8 cellular contexts compared by ENCODE assay signal in the genomic region with DNA sequence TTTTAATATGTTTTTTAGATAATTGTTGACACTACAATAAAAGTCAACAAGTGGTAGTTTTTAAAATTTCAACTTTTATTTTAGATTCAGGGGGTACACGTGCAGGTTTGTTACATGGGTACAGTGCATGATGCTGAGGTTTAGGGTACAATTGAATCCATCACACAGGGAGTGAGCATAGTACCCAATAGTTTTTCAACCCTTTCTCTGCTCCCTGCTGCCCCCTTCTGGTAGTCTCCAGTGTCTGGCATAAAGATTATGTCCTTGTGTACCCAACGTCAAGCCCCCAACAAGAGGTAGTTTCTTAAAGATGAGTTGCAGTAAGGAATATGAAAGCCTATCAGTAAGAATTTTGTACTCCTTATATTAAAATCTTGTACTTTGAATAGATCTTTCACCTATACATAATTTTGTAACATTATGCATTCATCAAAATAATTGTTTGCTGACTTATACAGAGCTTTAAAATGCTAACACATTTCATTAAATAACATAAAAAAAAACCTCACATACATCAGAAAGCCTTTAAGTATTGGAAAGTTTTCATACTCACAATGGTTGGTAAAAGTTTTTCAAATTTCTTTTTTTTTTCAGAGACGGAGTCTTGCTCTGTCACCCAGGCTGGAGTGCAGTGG. TPM values are rescaled to one million over a fixed set of nuclear protein-coding genes. Genes with fewer than 3 reads are reported as not detected.
DNase-seq lines count a peak whose midpoint lies in the region; ATAC-seq and TF ChIP-seq lines count a peak whose summit lies in the region.

No MANE protein-coding gene starts in this region.

- H3K27me3 Mint-ChIP-seq in MCF 10A (ENCODE audit: insufficient read depth, unreplicated experiment) (no peaks in the 10 kb centered on the region), nephron progenitor cell (ENCODE audit: low read depth, poor library complexity) (peaks cover 3% of the 10 kb centered on the region)
- no peaks in the 10 kb centered on the region for H3K27me3 Mint-ChIP-seq in activated CD4-positive, alpha-beta memory T cell treated with anti-CD3 and anti-CD28 coated beads for 36 hours

- H3K4me1 Mint-ChIP-seq in MCF 10A (ENCODE audit: insufficient read depth, unreplicated experiment) (peaks cover under 1% of the 10 kb centered on the region), nephron progenitor cell (no peaks in the 10 kb centered on the region)
- no peaks in the 10 kb centered on the region for H3K4me1 Mint-ChIP-seq in activated CD4-positive, alpha-beta memory T cell treated with anti-CD3 and anti-CD28 coated beads for 36 hours (ENCODE audit: low read depth)

- H3K4me3 ChIP-seq in breast epithelium (no peak overlapping the region), epithelial cell of esophagus (ENCODE audit: low read length) (no peak overlapping the region), testis (no peak overlapping the region)

- H3K27ac Mint-ChIP-seq in MCF 10A (ENCODE audit: low read depth, unreplicated experiment) (no peak overlapping the region), nephron progenitor cell (no peak overlapping the region)
- no peak overlapping the region for H3K27ac Mint-ChIP-seq in activated CD4-positive, alpha-beta memory T cell treated with anti-CD3 and anti-CD28 coated beads for 36 hours

- 41 to 44% methylated on average over 3 of the region's 3 CpGs for WGBS in testis, 2 donors

- BruUV-seq in MCF 10A (replicated peaks; lab: Mats Ljungman, UMichigan) = no TSS peak

- CTCF ChIA-PET in MCF 10A (lab: Yijun Ruan, JAX) = interaction anchor here (0.6 to 1.7 kb wide), 17 partner anchors 11 to 1318 kb away, joined by 3 to 9 read pairs (median 3); partner anchors contain the start of gene BRMS1L
- CTCF ChIA-PET in activated CD4-positive, alpha-beta memory T cell treated with anti-CD3 and anti-CD28 coated beads for 36 hours (lab: Charles Lee) = interaction anchor here (0.6 to 2.9 kb wide), 21 partner anchors 7 to 1291 kb away, joined by 3 to 10 read pairs (median 4); partner anchors contain the start of gene BRMS1L

- H3K27me3 ChIP-seq in breast epithelium (no peaks in the 10 kb centered on the region), testis (no peaks in the 10 kb centered on the region)

- H3K9me3 Mint-ChIP-seq in MCF 10A (ENCODE audit: unreplicated experiment) = no peaks in the 10 kb centered on the region
- H3K9me3 Mint-ChIP-seq in activated CD4-positive, alpha-beta memory T cell treated with anti-CD3 and anti-CD28 coated beads for 36 hours = no peaks in the 10 kb centered on the region
- H3K9me3 Mint-ChIP-seq in nephron progenitor cell = peaks cover 5% of the 10 kb centered on the region

- H3K4me1 ChIP-seq in breast epithelium = no peaks in the 10 kb centered on the region
- no peaks in the 10 kb centered on the region for H3K4me1 ChIP-seq in testis

- TF ChIP-seq CTCF in MCF 10A (IDR thresholded peaks at IDR 0.05; ENCODE audit: unreplicated experiment) (peak; percentile 77), breast epithelium (IDR thresholded peaks at IDR 0.05) (peak in 1 of 3 donors; percentile 27), epithelial cell of esophagus (IDR thresholded peaks at IDR 0.05; ENCODE audit: insufficient read depth, low read depth, low read length, missing control alignments) (peak; percentile 85), nephron progenitor cell (IDR thresholded peaks at IDR 0.05) (peak; percentile 60), testis (IDR thresholded peaks at IDR 0.05) (peak; percentile 32 to 57 (median 43))

- H3K4me3 Mint-ChIP-seq in MCF 10A (ENCODE audit: unreplicated experiment) = no peak overlapping the region
- no peak overlapping the region for H3K4me3 Mint-ChIP-seq in activated CD4-positive, alpha-beta memory T cell treated with anti-CD3 and anti-CD28 coated beads for 36 hours
- H3K4me3 Mint-ChIP-seq in nephron progenitor cell = no peak overlapping the region

- TF ChIP-seq POLR2A in breast epithelium (IDR thresholded peaks at IDR 0.05) (no peak), testis (IDR thresholded peaks at IDR 0.05) (no peak)

- no peaks in the 10 kb centered on the region for H3K36me3 Mint-ChIP-seq in MCF 10A (ENCODE audit: insufficient read depth, unreplicated experiment)
- H3K36me3 Mint-ChIP-seq in activated CD4-positive, alpha-beta memory T cell treated with anti-CD3 and anti-CD28 coated beads for 36 hours = no peaks in the 10 kb centered on the region
- H3K36me3 Mint-ChIP-seq in nephron progenitor cell (ENCODE audit: low read depth) = no peaks in the 10 kb centered on the region

- H3K27ac ChIP-seq in breast epithelium (no peak overlapping the region), testis (no peak overlapping the region)

- peak; percentile 72 for ATAC-seq in HG03039 (IDR thresholded peaks at IDR 0.05; ENCODE audit: unreplicated experiment)

- H3K36me3 ChIP-seq in breast epithelium (no peaks in the 10 kb centered on the region), testis (ENCODE audit: low read depth, missing control alignments) (no peaks in the 10 kb centered on the region)

- DNase-seq in MCF 10A (ENCODE audit: unreplicated experiment) (peak; percentile 82), breast epithelium (ENCODE audit: low spot score in 2 of 2) (no peak), NCI-H460 (ENCODE audit: extremely low read depth, low read depth) (peak; percentile 79), epithelial cell of esophagus (ENCODE audit: low read depth) (peak; percentile 66), nephron progenitor cell (peak; percentile 76), testis (peak; percentile 72)
- DNase-seq in activated CD4-positive, alpha-beta memory T cell treated with anti-CD3 and anti-CD28 coated beads for 36 hours = peak; percentile 83

- H3K9me3 ChIP-seq in breast epithelium (no peaks in the 10 kb centered on the region), testis (no peaks in the 10 kb centered on the region)

- POLR2A ChIA-PET in MCF 10A (lab: Yijun Ruan, JAX) = interaction anchor here (0.6 to 1.0 kb wide), 4 partner anchors 8 to 1842 kb away, joined by 3 to 4 read pairs (median 3); no protein-coding TSS in a partner anchor
- POLR2A ChIA-PET in activated CD4-positive, alpha-beta memory T cell treated with anti-CD3 and anti-CD28 coated beads for 36 hours (lab: Charles Lee) = interaction anchor here (0.6 to 0.7 kb wide), 2 partner anchors 64 to 1181 kb away, joined by 3 to 4 read pairs; no protein-coding TSS in a partner anchor

- intact Hi-C loops in MCF 10A (cut with micrococcal nuclease) (loop anchor here (5.0 to 10.0 kb wide), 2 partner anchors 127 to 380 kb away; no protein-coding TSS in a partner anchor), breast epithelium (cut with DNase I; ENCODE audit: low total_unique reads) (no loop called here), testis (cut with DNase I; ENCODE audit: low total_unique reads) (no loop called here)
- intact Hi-C loops in activated CD4-positive, alpha-beta memory T cell treated with anti-CD3 and anti-CD28 coated beads for 36 hours (cut with micrococcal nuclease) = loop anchor here (1.0 kb wide), 1 partner anchor 12 kb away; the partner anchor contains the start of gene BRMS1L

RNA-seq across cellular contexts. Expression of gene RALGAPA1, which starts 5.4 kb away (rescaled TPM):
- total RNA-seq in MCF 10A (2022) = 46.9 and 52.3 TPM in 2 replicates
- 100 to 1,000 TPM in 2 of 3 donors, 10 to 100 TPM in 1; 52.2 to 136 (median 103) TPM for total RNA-seq in breast epithelium
- total RNA-seq in NCI-H460 (2014; rRNA removed; shearing (Covaris generic)) = 44.7 and 52.8 TPM in 2 replicates
- polyA plus RNA-seq in NCI-H460 (2014; cell fraction: nucleus; rRNA removed) = 27.9 and 34.7 TPM in 2 replicates
- 10 to 100 TPM; 23.0 to 26.7 TPM for total RNA-seq in activated CD4-positive, alpha-beta memory T cell treated with anti-CD3 and anti-CD28 coated beads for 36 hours
- total RNA-seq in testis = 100 to 1,000 TPM in 1 of 2 donors, 10 to 100 TPM in 1; 75.1 to 111 TPM
- polyA plus RNA-seq in testis (ENCODE audit: insufficient read depth, low read depth, low replicate concordance) = 25.6 TPM

RNA-seq across cellular contexts. Expression of gene BRMS1L, which starts 11.7 kb away (rescaled TPM):
- 7.8 and 10.8 TPM in 2 replicates for total RNA-seq in MCF 10A (2022)
- total RNA-seq in breast epithelium = 1 to 10 TPM; 5.9 to 9.1 (median 7.5) TPM
- total RNA-seq in NCI-H460 (2014; rRNA removed; shearing (Covaris generic)) = 5.4 and 7.7 TPM in 2 replicates
- 11.3 and 18.1 TPM in 2 replicates for polyA plus RNA-seq in NCI-H460 (2014; cell fraction: nucleus; rRNA removed)
- total RNA-seq in activated CD4-positive, alpha-beta memory T cell treated with anti-CD3 and anti-CD28 coated beads for 36 hours = 1 to 10 TPM; 5.6 to 6.1 TPM
- 10 to 100 TPM in 1 of 2 donors, 1 to 10 TPM in 1; 7.6 to 11.8 TPM for total RNA-seq in testis
- 8.4 TPM for polyA plus RNA-seq in testis (ENCODE audit: insufficient read depth, low read depth, low replicate concordance)

Comparison
In these comparisons a context has a peak if more than half of its experiments do, and no peak if none do; other contexts are left out.
1. DNase-seq: peak in MCF 10A (single experiment), NCI-H460 (single experiment), activated CD4-positive, alpha-beta memory T cell treated with anti-CD3 and anti-CD28 coated beads for 36 hours (single experiment), epithelial cell of esophagus (single experiment), nephron progenitor cell (single experiment) and testis (single experiment); none in breast epithelium (0 of 2).
2. intact Hi-C loops: an anchor here in MCF 10A (5.0 to 10.0 kb wide) and activated CD4-positive, alpha-beta memory T cell treated with anti-CD3 and anti-CD28 coated beads for 36 hours (1.0 kb wide); none called in breast epithelium and testis.